In genomic region chr9:37908283-37908682, GRCh38 we compare ENCODE assay signal across 17 cellular contexts.
"Had no signal": no experiment of that assay in that cellular context is flagged by ENCODE, and none has a peak within 500 bp of the region (broad histone marks: within the 10 kb centered on the region; RNA-seq: fewer than 3 reads in every experiment).

No MANE protein-coding gene starts in this region.

- DNase-seq: activated CD4-positive, alpha-beta memory T cell treated with anti-CD3 and anti-CD28 coated beads for 36 hours; activated CD4-positive, alpha-beta T cell treated with anti-CD3 and anti-CD28 coated beads for 1 hour; activated naive CD4-positive, alpha-beta T cell treated with anti-CD3 and anti-CD28 coated beads, Interleukin-2, amount 50 U/mL, for 16 hours; activated T-cell treated with anti-CD3 and anti-CD28 coated beads, Interleukin-2, amount 50 U/mL, for 24 hours; effector memory CD4-positive, alpha-beta T cell; foreskin melanocyte; immature natural killer cell; left cardiac atrium; midbrain; stimulated activated CD4-positive, alpha-beta T cell treated with anti-CD3 and anti-CD28 coated beads, Interleukin-2, amount 100 ng/mL, for 48 hours; stimulated activated naive CD4-positive, alpha-beta T cell; T-helper 1 cell; T1000; transverse colon had no signal

- H3K79me2 ChIP-seq: parathyroid adenoma had no signal

- ATAC-seq: left cardiac atrium had no signal

- H3K9me3 Mint-ChIP-seq: activated CD4-positive, alpha-beta memory T cell treated with anti-CD3 and anti-CD28 coated beads for 36 hours; activated T-cell treated with anti-CD3 and anti-CD28 coated beads, Interleukin-2, amount 50 U/mL, for 24 hours; central memory CD8-positive, alpha-beta T cell; dendritic cell treated with granulocyte-macrophage colony-stimulating factor and Interleukin-4, amounts not matched to agents 40 ng/mL and 50 ng/mL, for 4 days; immature natural killer cell had no signal

- H3K27ac Mint-ChIP-seq: activated CD4-positive, alpha-beta memory T cell treated with anti-CD3 and anti-CD28 coated beads for 36 hours; activated T-cell treated with anti-CD3 and anti-CD28 coated beads, Interleukin-2, amount 50 U/mL, for 24 hours; dendritic cell treated with granulocyte-macrophage colony-stimulating factor and Interleukin-4, amounts not matched to agents 40 ng/mL and 50 ng/mL, for 4 days had no signal

- H3K9ac ChIP-seq: parathyroid adenoma had no signal

- H2AFZ ChIP-seq: parathyroid adenoma had no signal

- H3K4me1 ChIP-seq: parathyroid adenoma had no signal

- H3K4me3 ChIP-seq: transverse colon had no signal

- H3K36me3 Mint-ChIP-seq: activated CD4-positive, alpha-beta memory T cell treated with anti-CD3 and anti-CD28 coated beads for 36 hours; immature natural killer cell had no signal

- H3K36me3 ChIP-seq: transverse colon had no signal

- H3K27me3 Mint-ChIP-seq: activated CD4-positive, alpha-beta memory T cell treated with anti-CD3 and anti-CD28 coated beads for 36 hours; activated T-cell treated with anti-CD3 and anti-CD28 coated beads, Interleukin-2, amount 50 U/mL, for 24 hours; central memory CD8-positive, alpha-beta T cell; dendritic cell treated with granulocyte-macrophage colony-stimulating factor and Interleukin-4, amounts not matched to agents 40 ng/mL and 50 ng/mL, for 4 days had no signal

- H3K4me3 Mint-ChIP-seq: activated CD4-positive, alpha-beta memory T cell treated with anti-CD3 and anti-CD28 coated beads for 36 hours; activated T-cell treated with anti-CD3 and anti-CD28 coated beads, Interleukin-2, amount 50 U/mL, for 24 hours; central memory CD8-positive, alpha-beta T cell; dendritic cell treated with granulocyte-macrophage colony-stimulating factor and Interleukin-4, amounts not matched to agents 40 ng/mL and 50 ng/mL, for 4 days; immature natural killer cell had no signal

- H3K9me3 ChIP-seq: transverse colon had no signal

- H3K27me3 ChIP-seq: transverse colon had no signal

- H3K27ac ChIP-seq: parathyroid adenoma, transverse colon had no signal
